9 cellular contexts compared by ENCODE assay signal in the genomic region with DNA sequence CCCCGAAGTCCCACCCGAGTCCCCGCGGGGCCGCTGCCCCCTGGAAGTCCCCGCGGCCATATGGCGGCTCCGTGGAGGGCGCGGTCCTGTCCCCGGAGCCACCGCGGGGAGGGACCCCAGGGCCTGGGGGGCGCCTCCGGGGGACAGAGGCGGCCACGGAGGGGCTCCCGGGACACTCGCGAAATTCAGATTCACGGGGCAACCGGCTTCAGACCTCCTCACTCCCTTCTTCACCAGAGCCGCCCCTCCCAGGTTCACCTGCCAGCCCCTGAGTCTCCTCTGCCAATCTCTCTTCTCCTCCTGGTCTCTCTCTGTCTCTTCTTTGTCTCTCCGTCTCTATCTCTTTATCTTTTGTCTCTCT.
DNase-seq lines count a peak whose midpoint lies in the region; ATAC-seq lines count a peak whose summit lies in the region.
"Had no signal": no experiment of that assay in that cellular context is flagged by ENCODE, and none has a peak within 500 bp of the region (broad histone marks: within the 10 kb centered on the region; RNA-seq: fewer than 3 reads in every experiment).

No MANE protein-coding gene starts in this region.

- peak overlapping the region; percentile 6 for H3K4me3 ChIP-seq in iPS-11a (ENCODE audit: low read depth, low read length)

- DNase-seq in T-helper 2 cell treated with Interferon-gamma antibody and Interleukin-4, amounts not matched to agents 5 μg/mL and 100 μg/mL, for 36 hours (ENCODE audit: low spot score) = no peak
- DNase-seq in T-helper 2 cell (no peak), NCI-H446 (lab: John Stamatoyannopoulos, UW) (no peak)
- DNase-seq in activated CD8-positive, alpha-beta memory T cell treated with anti-CD3 and anti-CD28 coated beads, Interleukin-2, amount 50 U/mL, for 48 hours = peak; percentile 50
- no peak for DNase-seq in stimulated activated naive B cell treated with anti-CD40 and anti-IgM and Interleukin-4, amounts not matched to agents 10 μg/mL and 1 μg/mL and 100 μg/mL, for 72 hours
- DNase-seq: DMS79 had no signal

- peaks cover 4% of the 10 kb centered on the region for H3K9me3 Mint-ChIP-seq in T-helper 2 cell treated with Interferon-gamma antibody and Interleukin-4, amounts not matched to agents 5 μg/mL and 100 μg/mL, for 36 hours
- H3K9me3 Mint-ChIP-seq in stimulated activated naive B cell treated with anti-CD40 and anti-IgM and Interleukin-4, amounts not matched to agents 10 μg/mL and 1 μg/mL and 100 μg/mL, for 72 hours = peaks cover 9% of the 10 kb centered on the region in 2 donors

- peak overlapping the region; percentile 52 for H3K27ac Mint-ChIP-seq in T-helper 2 cell treated with Interferon-gamma antibody and Interleukin-4, amounts not matched to agents 5 μg/mL and 100 μg/mL, for 36 hours
- H3K27ac Mint-ChIP-seq in stimulated activated naive B cell treated with anti-CD40 and anti-IgM and Interleukin-4, amounts not matched to agents 10 μg/mL and 1 μg/mL and 100 μg/mL, for 72 hours = peak overlapping the region; percentile 77

- peaks cover 18% of the 10 kb centered on the region for H3K27me3 Mint-ChIP-seq in T-helper 2 cell treated with Interferon-gamma antibody and Interleukin-4, amounts not matched to agents 5 μg/mL and 100 μg/mL, for 36 hours (ENCODE audit: low read depth)
- H3K27me3 Mint-ChIP-seq in stimulated activated naive B cell treated with anti-CD40 and anti-IgM and Interleukin-4, amounts not matched to agents 10 μg/mL and 1 μg/mL and 100 μg/mL, for 72 hours = peaks cover 8 to 13% of the 10 kb centered on the region in 2 donors

- peaks cover 13% of the 10 kb centered on the region for H3K4me1 Mint-ChIP-seq in T-helper 2 cell treated with Interferon-gamma antibody and Interleukin-4, amounts not matched to agents 5 μg/mL and 100 μg/mL, for 36 hours (ENCODE audit: low read depth)
- H3K4me1 Mint-ChIP-seq in stimulated activated naive B cell treated with anti-CD40 and anti-IgM and Interleukin-4, amounts not matched to agents 10 μg/mL and 1 μg/mL and 100 μg/mL, for 72 hours = peaks cover 10 to 22% of the 10 kb centered on the region in 2 donors

- peak overlapping the region; percentile 68 for H3K4me3 Mint-ChIP-seq in T-helper 2 cell treated with Interferon-gamma antibody and Interleukin-4, amounts not matched to agents 5 μg/mL and 100 μg/mL, for 36 hours
- H3K4me3 Mint-ChIP-seq in stimulated activated naive B cell treated with anti-CD40 and anti-IgM and Interleukin-4, amounts not matched to agents 10 μg/mL and 1 μg/mL and 100 μg/mL, for 72 hours = peak overlapping the region; percentile 35 to 68

- H3K36me3 Mint-ChIP-seq in T-helper 2 cell treated with Interferon-gamma antibody and Interleukin-4, amounts not matched to agents 5 μg/mL and 100 μg/mL, for 36 hours (ENCODE audit: low read depth) = peaks cover 3% of the 10 kb centered on the region
- H3K36me3 Mint-ChIP-seq in stimulated activated naive B cell treated with anti-CD40 and anti-IgM and Interleukin-4, amounts not matched to agents 10 μg/mL and 1 μg/mL and 100 μg/mL, for 72 hours = peaks cover 6 to 10% of the 10 kb centered on the region in 2 donors

- ATAC-seq in stimulated activated naive B cell treated with anti-CD40 and anti-IgM and Interleukin-4, amounts not matched to agents 10 μg/mL and 1 μg/mL and 100 μg/mL, for 72 hours (replicated peaks) = no peak
- ATAC-seq in HG02623 (IDR thresholded peaks at IDR 0.05; ENCODE audit: unreplicated experiment) = no peak
- ATAC-seq in HG03460 (IDR thresholded peaks at IDR 0.05; ENCODE audit: unreplicated experiment) = no peak
